In genomic region chr6:5782783-5783567, GRCh38 we compare ENCODE assay signal across 11 cellular contexts.
DNase-seq lines count a peak whose midpoint lies in the region; ATAC-seq and TF ChIP-seq lines count a peak whose summit lies in the region.
"Had no signal": no experiment of that assay in that cellular context is flagged by ENCODE, and none has a peak within 500 bp of the region (broad histone marks: within the 10 kb centered on the region; RNA-seq: fewer than 3 reads in every experiment).

No MANE protein-coding gene starts in this region.

- no peaks in the 10 kb centered on the region for H3K79me1 ChIP-seq in neuronal stem cell (ENCODE audit: low read depth, low read length)

- H2BK5ac ChIP-seq in neuronal stem cell (ENCODE audit: low read length) = no peak overlapping the region

- H3K27me3 Mint-ChIP-seq in endodermal cell (ENCODE audit: insufficient read depth) = peaks cover 3% of the 10 kb centered on the region

- WGBS in endodermal cell (ENCODE audit: insufficient coverage in 1 of 2, insufficient read length in 1 of 2), 2 experiments = 90 to 94% methylated on average over 9 to 26 of the region's 26 CpGs
- no CpG with 5 or more reads among the region's 26 CpGs for WGBS in neuronal stem cell (ENCODE audit: extremely low coverage in 2 of 2, insufficient read length in 2 of 2, insufficient replicate concordance in 1 of 2), 2 donors

- H4K91ac ChIP-seq in neuronal stem cell (ENCODE audit: low read depth, low read length, poor library complexity) = no peak overlapping the region

- no peaks in the 10 kb centered on the region for H3K79me2 ChIP-seq in DOHH2 (ENCODE audit: control insufficient read depth, low read length)

- ATAC-seq in GM21360 (IDR thresholded peaks at IDR 0.05; ENCODE audit: unreplicated experiment) (no peak), HG02870 (IDR thresholded peaks at IDR 0.05; ENCODE audit: unreplicated experiment) (no peak), GM19463 (IDR thresholded peaks at IDR 0.05; ENCODE audit: unreplicated experiment) (no peak)
- ATAC-seq: activated T-cell treated with anti-CD3 and anti-CD28 coated beads, Interleukin-2, amount 50 U/mL, for 72 hours had no signal

- no peak overlapping the region for H3K4ac ChIP-seq in neuronal stem cell (ENCODE audit: low read length)

- no peak overlapping the region for H3K27ac Mint-ChIP-seq in endodermal cell
- H3K27ac Mint-ChIP-seq: activated T-cell treated with anti-CD3 and anti-CD28 coated beads, Interleukin-2, amount 50 U/mL, for 72 hours; dendritic cell treated with granulocyte-macrophage colony-stimulating factor and Interleukin-4, amounts not matched to agents 40 ng/mL and 50 ng/mL, for 4 days had no signal

- H3K4me3 ChIP-seq in DOHH2 (ENCODE audit: low read length) (no peak overlapping the region), endodermal cell (ENCODE audit: low read length) (no peak overlapping the region), neuronal stem cell (ENCODE audit: low read length in 2 of 2) (peak overlapping the region in 1 of 2 donors; percentile 39)

- H3F3A ChIP-seq in DOHH2 (ENCODE audit: control insufficient read depth, insufficient read depth) = peaks cover 6% of the 10 kb centered on the region; the same call in 1 of the 2 replicates

- H3K36me3 Mint-ChIP-seq in endodermal cell (ENCODE audit: low read depth) = no peaks in the 10 kb centered on the region

- DNase-seq in NCI-H2171 (lab: John Stamatoyannopoulos, UW) (peak; percentile 67), endodermal cell (peak; percentile 61), neuronal stem cell (ENCODE audit: low spot score) (no peak), mesenteric fat pad (ENCODE audit: low spot score) (no peak)
- DNase-seq: activated T-cell treated with anti-CD3 and anti-CD28 coated beads, Interleukin-2, amount 50 U/mL, for 72 hours; EL had no signal

- peak overlapping the region; percentile 84 for H3K18ac ChIP-seq in neuronal stem cell (ENCODE audit: low read length)

- H3K27me3 ChIP-seq in DOHH2 (ENCODE audit: control insufficient read depth, low read length) (no peaks in the 10 kb centered on the region), endodermal cell (ENCODE audit: control insufficient read depth, insufficient read depth, low read length, poor library complexity, severe bottlenecking) (no peaks in the 10 kb centered on the region), neuronal stem cell (ENCODE audit: control insufficient read depth in 3 of 3, insufficient read depth in 3 of 3, low read depth in 1 of 3, low read length in 3 of 3) (no peaks in the 10 kb centered on the region)

- H3K14ac ChIP-seq in neuronal stem cell (ENCODE audit: low read length) = no peak overlapping the region

- peak overlapping the region; percentile 86 for H2AK5ac ChIP-seq in neuronal stem cell (ENCODE audit: low read depth, low read length)

- H3K4me1 ChIP-seq in DOHH2 (ENCODE audit: control insufficient read depth, low read length) = peaks cover 42% of the 10 kb centered on the region
- no peaks in the 10 kb centered on the region for H3K4me1 ChIP-seq in endodermal cell (ENCODE audit: control insufficient read depth, insufficient read depth, low read length)
- peaks cover 9 to 15% of the 10 kb centered on the region in 2 donors for H3K4me1 ChIP-seq in neuronal stem cell (ENCODE audit: control insufficient read depth in 2 of 2, insufficient read depth in 1 of 2, low read depth in 1 of 2, low read length in 2 of 2)

- no peak overlapping the region for H3K27ac ChIP-seq in DOHH2 (ENCODE audit: low read depth, low read length)
- H3K27ac ChIP-seq in endodermal cell (ENCODE audit: low read depth, low read length) = no peak overlapping the region
- H3K27ac ChIP-seq in neuronal stem cell (replicated peaks; ENCODE audit: low read length) = no peak overlapping the region

- peaks cover 30% of the 10 kb centered on the region for H3K4me1 Mint-ChIP-seq in endodermal cell

- no peak overlapping the region for H2AFZ ChIP-seq in neuronal stem cell (ENCODE audit: low read length)

- H3K9me3 ChIP-seq in DOHH2 (ENCODE audit: control insufficient read depth, insufficient read depth, low read length) = no peaks in the 10 kb centered on the region
- H3K9me3 ChIP-seq in endodermal cell (ENCODE audit: control insufficient read depth, low read length) = no peaks in the 10 kb centered on the region
- no peaks in the 10 kb centered on the region for H3K9me3 ChIP-seq in neuronal stem cell (replicated peaks in 1 of 2; ENCODE audit: control insufficient read depth in 2 of 2, insufficient read depth in 1 of 2, low read depth in 1 of 2, low read length in 2 of 2)

- no peaks in the 10 kb centered on the region for H4K20me1 ChIP-seq in DOHH2 (ENCODE audit: control insufficient read depth, insufficient read depth, low read depth, low read length)

- H3K23ac ChIP-seq in neuronal stem cell (ENCODE audit: low read depth, low read length, poor library complexity) = peak overlapping the region; percentile 40

- H4K8ac ChIP-seq in neuronal stem cell (ENCODE audit: low read depth, low read length) = no peak overlapping the region

- H2BK12ac ChIP-seq in neuronal stem cell (ENCODE audit: low read length) = no peak overlapping the region

- no peaks in the 10 kb centered on the region for H3K9me3 Mint-ChIP-seq in endodermal cell
- H3K9me3 Mint-ChIP-seq: activated T-cell treated with anti-CD3 and anti-CD28 coated beads, Interleukin-2, amount 50 U/mL, for 72 hours; dendritic cell treated with granulocyte-macrophage colony-stimulating factor and Interleukin-4, amounts not matched to agents 40 ng/mL and 50 ng/mL, for 4 days had no signal

- no peaks in the 10 kb centered on the region for H3K36me3 ChIP-seq in DOHH2 (ENCODE audit: control insufficient read depth, low read length)
- H3K36me3 ChIP-seq in endodermal cell (ENCODE audit: control insufficient read depth, insufficient read depth, low read length) = no peaks in the 10 kb centered on the region
- H3K36me3 ChIP-seq in neuronal stem cell (replicated peaks in 1 of 2; ENCODE audit: control insufficient read depth in 2 of 2, insufficient read depth in 2 of 2, low read length in 2 of 2) = no peaks in the 10 kb centered on the region

- H3K9me2 ChIP-seq in DOHH2 (replicated peaks; ENCODE audit: control insufficient read depth, low read length) = no peaks in the 10 kb centered on the region

- no peak overlapping the region for H3K4me3 Mint-ChIP-seq in endodermal cell
- H3K4me3 Mint-ChIP-seq: activated T-cell treated with anti-CD3 and anti-CD28 coated beads, Interleukin-2, amount 50 U/mL, for 72 hours; dendritic cell treated with granulocyte-macrophage colony-stimulating factor and Interleukin-4, amounts not matched to agents 40 ng/mL and 50 ng/mL, for 4 days had no signal

- H2BK15ac ChIP-seq in neuronal stem cell (ENCODE audit: low read length) = peak overlapping the region; percentile 15

- TF ChIP-seq CTCF in DOHH2 (IDR thresholded peaks at IDR 0.05; ENCODE audit: low read depth, low read length, poor library complexity, severe bottlenecking) (no peak), endodermal cell (conservative IDR thresholded peaks at IDR 0.05) (no peak)

- H3K4me2 ChIP-seq in DOHH2 (ENCODE audit: low read length) (peak overlapping the region; percentile 33), neuronal stem cell (ENCODE audit: insufficient read depth, low read length, poor library complexity, severe bottlenecking) (no peak overlapping the region)

- H2BK120ac ChIP-seq in neuronal stem cell (ENCODE audit: low read depth, low read length) = no peak overlapping the region

- H3K9ac ChIP-seq in endodermal cell (ENCODE audit: extremely low read depth, low read length, poor library complexity, severe bottlenecking) (no peak overlapping the region), neuronal stem cell (ENCODE audit: low read depth, low read length, poor library complexity) (peak overlapping the region; percentile 10)

Comparison
In these comparisons a context has a peak if more than half of its experiments do, and no peak if none do; other contexts are left out.
1. DNase-seq: peak in NCI-H2171 (single experiment) and endodermal cell (single experiment); none in neuronal stem cell (single experiment) and mesenteric fat pad (single experiment).